In genomic region chr2:145410096-145410495, GRCh38 we compare ENCODE assay signal across 20 cellular contexts.
"Had no signal": no experiment of that assay in that cellular context is flagged by ENCODE, and none has a peak within 500 bp of the region (broad histone marks: within the 10 kb centered on the region; RNA-seq: fewer than 3 reads in every experiment).

No MANE protein-coding gene starts in this region.

- H3K27ac ChIP-seq: esophagus squamous epithelium, foreskin keratinocyte, left ventricle myocardium inferior, right atrium auricular region, skin epidermis, tibial nerve, uterus had no signal

- H3K36me3 ChIP-seq: esophagus squamous epithelium, left ventricle myocardium inferior, right atrium auricular region, tibial nerve, uterus had no signal

- H3K9me3 ChIP-seq: esophagus squamous epithelium, mucosa of descending colon, right atrium auricular region, tibial nerve, uterus had no signal

- H3K4me3 Mint-ChIP-seq: activated T-helper 1 cell treated with anti-CD3 and anti-CD28 coated beads, Interleukin-12 subunit alpha, Interleukin-12 subunit beta, Interleukin-2, Interleukin-4 antibody, amounts not matched to agents 30 ng/mL and 10 ng/mL and 1 ng/mL, durations not matched to agents 14 hours and 24 hours and 36 hours had no signal

- H3K4me1 ChIP-seq: esophagus squamous epithelium, foreskin keratinocyte, left ventricle myocardium inferior, right atrium auricular region, tibial nerve, uterus had no signal

- ATAC-seq: foreskin keratinocyte; mucosa of descending colon; naive thymus-derived CD8-positive, alpha-beta T cell had no signal

- H3K4me3 ChIP-seq: esophagus squamous epithelium, left ventricle myocardium inferior, mucosa of descending colon, right atrium auricular region, skin epidermis, tibial nerve, uterus had no signal

- DNase-seq: activated CD4-positive, alpha-beta T cell treated with anti-CD3 and anti-CD28 coated beads, Interleukin-2, amount 50 U/mL, for 1 hour; activated CD8-positive, alpha-beta memory T cell treated with anti-CD3 and anti-CD28 coated beads for 24 hours; activated naive CD4-positive, alpha-beta T cell; esophagus squamous epithelium; foreskin keratinocyte; glutamatergic neuron; hypothalamus; kidney; left ventricle myocardium inferior; mucosa of descending colon; naive thymus-derived CD8-positive, alpha-beta T cell; stimulated activated CD4-positive, alpha-beta T cell treated with anti-CD3 and anti-CD28 coated beads, Interleukin-4, amount 100 ng/mL, for 4 hours; stimulated activated CD8-positive, alpha-beta memory T cell treated with anti-CD3 and anti-CD28 coated beads, Interleukin-4, amount 100 ng/mL, for 48 hours; stimulated activated naive CD4-positive, alpha-beta T cell treated with Interleukin-2 at 50 U/mL for 16 hours; substantia nigra; uterus had no signal

- H3K27ac Mint-ChIP-seq: activated T-helper 1 cell treated with anti-CD3 and anti-CD28 coated beads, Interleukin-12 subunit alpha, Interleukin-12 subunit beta, Interleukin-2, Interleukin-4 antibody, amounts not matched to agents 30 ng/mL and 10 ng/mL and 1 ng/mL, durations not matched to agents 14 hours and 24 hours and 36 hours had no signal

- H3K27me3 ChIP-seq: right atrium auricular region, tibial nerve, uterus had no signal
